Comparison of ENCODE assay signal across 8 cellular contexts in genomic region chr2:129876576-129876975, GRCh38.
DNase-seq lines count a peak whose midpoint lies in the region; ATAC-seq and TF ChIP-seq lines count a peak whose summit lies in the region.

No MANE protein-coding gene starts in this region.

- H3K27ac Mint-ChIP-seq in HFFc6 (no peak overlapping the region), chondrocyte (ENCODE audit: unreplicated experiment) (no peak overlapping the region)
- peak overlapping the region in 7 of 9 donors; percentile 77 to 97 (median 95) for H3K27ac Mint-ChIP-seq in naive thymus-derived CD4-positive, alpha-beta T cell

- TF ChIP-seq CTCF in AG04449 (IDR thresholded peaks at IDR 0.05; ENCODE audit: insufficient read depth, low read length, missing control alignments) (no peak), HFFc6 (IDR thresholded peaks at IDR 0.05) (no peak), chondrocyte (IDR thresholded peaks at IDR 0.05) (no peak)

- H3K4me1 Mint-ChIP-seq in HFFc6 (ENCODE audit: low read depth) = no peaks in the 10 kb centered on the region
- H3K4me1 Mint-ChIP-seq in chondrocyte (ENCODE audit: low read depth) = peaks cover 7% of the 10 kb centered on the region
- H3K4me1 Mint-ChIP-seq in naive thymus-derived CD4-positive, alpha-beta T cell = peaks cover 6 to 18% (median 13%) of the 10 kb centered on the region in 7 donors

- no peaks in the 10 kb centered on the region for H3K36me3 Mint-ChIP-seq in HFFc6 (ENCODE audit: low read depth)
- H3K36me3 Mint-ChIP-seq in chondrocyte (ENCODE audit: low read depth) = no peaks in the 10 kb centered on the region
- no peaks in the 10 kb centered on the region for H3K36me3 Mint-ChIP-seq in naive thymus-derived CD4-positive, alpha-beta T cell

- ATAC-seq in naive thymus-derived CD4-positive, alpha-beta T cell = no peak
- no peak for ATAC-seq in GM18519 (IDR thresholded peaks at IDR 0.05; ENCODE audit: low FRiP score, unreplicated experiment)
- no peak for ATAC-seq in GM18511 (IDR thresholded peaks at IDR 0.05; ENCODE audit: unreplicated experiment)

- H3K36me3 ChIP-seq in naive thymus-derived CD4-positive, alpha-beta T cell (ENCODE audit: control insufficient read depth in 2 of 3, insufficient read depth in 3 of 3, low read length in 3 of 3) = no peaks in the 10 kb centered on the region

- H3K9me3 ChIP-seq in naive thymus-derived CD4-positive, alpha-beta T cell (ENCODE audit: control insufficient read depth in 2 of 3, low read length in 3 of 3) = no peaks in the 10 kb centered on the region

- H3K4me3 Mint-ChIP-seq in HFFc6 = peak overlapping the region; percentile 90
- peak overlapping the region; percentile 98 for H3K4me3 Mint-ChIP-seq in chondrocyte (ENCODE audit: unreplicated experiment)
- H3K4me3 Mint-ChIP-seq in naive thymus-derived CD4-positive, alpha-beta T cell = peak overlapping the region; percentile 86 to 99 (median 96)

- H3K4me3 ChIP-seq in AG04449 (ENCODE audit: low read depth, low read length) = peak overlapping the region; percentile 68
- H3K4me3 ChIP-seq in naive thymus-derived CD4-positive, alpha-beta T cell (ENCODE audit: low read length) = peak overlapping the region; percentile 96

- intact Hi-C loops in naive thymus-derived CD4-positive, alpha-beta T cell (cut with micrococcal nuclease) = loop anchor here (2.0 to 10.0 kb wide), 5 partner anchors 466 to 1782 kb away; partner anchors contain the start of genes FAM168B (in 1 of the 2), GPR148 (in 1 of the 2), IMP4 (in 1 of the 2) and UGGT1 (in 1 of the 2)

- POLR2A ChIA-PET in AG04449 (lab: Yijun Ruan, JAX) = no interaction called here
- POLR2A ChIA-PET in naive thymus-derived CD4-positive, alpha-beta T cell (lab: Charles Lee) = interaction anchor here (0.7 to 1.5 kb wide), 3 partner anchors 14 to 466 kb away, joined by 3 to 7 read pairs (median 5); partner anchors contain the start of genes IMP4, MZT2B and SMPD4

- H3K27ac ChIP-seq in naive thymus-derived CD4-positive, alpha-beta T cell (ENCODE audit: low read depth, low read length) = peak overlapping the region; percentile 78

- CTCF ChIA-PET in AG04449 (lab: Yijun Ruan, JAX) = interaction anchor here (0.9 kb wide), 1 partner anchor 9 kb away, joined by 3 read pairs; no protein-coding TSS in a partner anchor
- CTCF ChIA-PET in naive thymus-derived CD4-positive, alpha-beta T cell (lab: Charles Lee) = interaction anchor here (0.7 to 1.4 kb wide), 3 partner anchors 26 to 465 kb away, joined by 3 to 4 read pairs (median 3); partner anchors contain the start of gene SMPD4

- H3K27me3 Mint-ChIP-seq in HFFc6 (ENCODE audit: insufficient read depth) = peaks cover 3% of the 10 kb centered on the region; the same call in 1 of the 2 replicates
- peaks cover 3% of the 10 kb centered on the region for H3K27me3 Mint-ChIP-seq in chondrocyte (ENCODE audit: low read depth)
- H3K27me3 Mint-ChIP-seq in naive thymus-derived CD4-positive, alpha-beta T cell = peaks cover 0 to 2% (median 0%) of the 10 kb centered on the region in 5 donors

- no peaks in the 10 kb centered on the region for H3K27me3 ChIP-seq in naive thymus-derived CD4-positive, alpha-beta T cell (ENCODE audit: control insufficient read depth in 2 of 2, insufficient read depth in 2 of 2, low read length in 2 of 2)

- H3K9me3 Mint-ChIP-seq in HFFc6 (no peaks in the 10 kb centered on the region), chondrocyte (ENCODE audit: low read depth) (no peaks in the 10 kb centered on the region)
- H3K9me3 Mint-ChIP-seq in naive thymus-derived CD4-positive, alpha-beta T cell = peaks cover 0 to 3% (median 0%) of the 10 kb centered on the region in 11 donors

- DNase-seq in AG04449 (ENCODE audit: low read depth, low spot score) (no peak), HFFc6 (no peak), chondrocyte (ENCODE audit: low spot score) (no peak), T-helper 9 cell (no peak), glomerular visceral epithelial cell (ENCODE audit: extremely low spot score) (no peak)
- no peak for DNase-seq in naive thymus-derived CD4-positive, alpha-beta T cell

- H3K4me1 ChIP-seq in naive thymus-derived CD4-positive, alpha-beta T cell (ENCODE audit: control insufficient read depth in 2 of 2, insufficient read depth in 2 of 2, low read length in 2 of 2) = peaks cover 5 to 7% of the 10 kb centered on the region in 2 donors

Comparison
In these comparisons a context has a peak if more than half of its experiments do, and no peak if none do; other contexts are left out.
1. H3K27ac Mint-ChIP-seq: peak in naive thymus-derived CD4-positive, alpha-beta T cell (7 of 9); none in HFFc6 (single experiment) and chondrocyte (single experiment).
2. Peak in every context shown above with its lines, with median percentiles within 50 percentile points of each other: H3K4me3 Mint-ChIP-seq.